8 cellular contexts compared by ENCODE assay signal in the genomic region with DNA sequence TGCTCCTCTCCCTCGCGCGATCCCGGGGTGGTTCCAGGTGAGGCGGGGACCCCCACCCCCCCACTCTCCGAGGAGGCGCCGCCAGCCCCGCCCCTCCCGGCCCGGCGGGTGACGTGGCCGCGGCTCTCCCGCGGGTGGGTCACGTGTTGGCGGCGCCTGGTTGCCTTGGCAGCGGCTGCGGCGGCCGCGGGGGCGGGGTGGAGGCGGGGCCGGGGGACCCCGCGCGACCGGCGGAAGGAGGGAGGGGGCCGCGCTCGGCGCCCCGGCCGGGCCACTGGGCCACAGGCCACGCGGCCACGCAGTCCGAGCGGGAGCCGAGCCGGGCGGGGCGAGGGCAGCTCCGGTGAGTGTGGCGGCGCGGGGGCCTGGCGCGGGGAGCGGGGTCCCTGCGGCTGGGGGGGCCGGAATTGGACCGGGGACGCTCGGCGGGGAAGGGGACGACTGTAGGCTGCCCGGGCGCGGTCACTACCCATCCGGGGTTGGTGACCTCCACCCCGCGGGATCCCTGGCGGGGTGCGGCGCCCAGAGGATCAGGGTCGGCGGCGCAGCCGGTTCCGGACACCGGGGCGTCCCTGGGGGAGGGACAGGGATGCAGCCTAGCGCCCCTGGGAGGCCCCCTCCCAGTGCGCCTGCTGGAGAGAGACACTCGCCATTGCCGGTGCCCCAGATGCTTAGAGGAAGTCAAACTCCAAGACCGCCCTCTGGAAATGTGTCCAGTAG. TPM values are rescaled to one million over a fixed set of nuclear protein-coding genes. Genes with fewer than 3 reads are reported as not detected.
DNase-seq lines count a peak whose midpoint lies in the region; ATAC-seq and TF ChIP-seq lines count a peak whose summit lies in the region.

A gene (plus strand): TSS at position 257 of the 720 bp plus-strand sequence. CDS start 5,382 bp downstream, outside the sequence.

- peak within 1 kb of the TSS; percentile 76 for H3K4me2 ChIP-seq in DND-41 (ENCODE audit: insufficient read depth, low read length)

- H3K4me3 ChIP-seq in DND-41 (ENCODE audit: low read depth in 1 of 2, low read length in 2 of 2) = peak within 1 kb of the TSS; percentile 41 to 64; a peak in 3 of 4 replicates
- H3K4me3 ChIP-seq in aorta (ENCODE audit: low read length in 2 of 2) = peak within 1 kb of the TSS; percentile 54 to 73

- H4K20me1 ChIP-seq in DND-41 (ENCODE audit: insufficient read depth, low read length) = 0 out of 2 replicates have a peak, but pooled peaks cover 3% of the 10 kb centered on the region

- no peaks in the 10 kb centered on the region for H3K79me2 ChIP-seq in DND-41 (ENCODE audit: insufficient read depth, low read length)

- peaks cover 29% of the 10 kb centered on the region for H3K36me3 Mint-ChIP-seq in T-helper 2 cell treated with Interferon-gamma antibody and Interleukin-4, amounts not matched to agents 5 μg/mL and 100 μg/mL, for 36 hours (ENCODE audit: low read depth)

- DNase-seq in DND-41 = peak; percentile 84
- DNase-seq in LoVo (ENCODE audit: low spot score) = peak; percentile 79
- peak; percentile 83 for DNase-seq in T-helper 2 cell treated with Interferon-gamma antibody and Interleukin-4, amounts not matched to agents 5 μg/mL and 100 μg/mL, for 36 hours (ENCODE audit: low spot score)
- peak in 55 of 58 donors; percentile 9 to 86 (median 66) for DNase-seq in anterior cingulate cortex (lab: John Stamatoyannopoulos, UW)
- peak; percentile 89 for DNase-seq in hepatic stellate cell (ENCODE audit: low spot score)
- DNase-seq in renal cortical epithelial cell (ENCODE audit: low read depth) = no peak
- DNase-seq in aorta = peak; percentile 90 to 95

- H3K4me1 ChIP-seq in DND-41 (ENCODE audit: insufficient read depth, low read length) = peaks cover 20% of the 10 kb centered on the region
- no peaks in the 10 kb centered on the region for H3K4me1 ChIP-seq in aorta (ENCODE audit: control insufficient read depth in 1 of 2, insufficient read depth in 2 of 2, low read length in 2 of 2)

- intact Hi-C loops in aorta (cut with DNase I) = no loop called here

- H3K27me3 Mint-ChIP-seq in T-helper 2 cell treated with Interferon-gamma antibody and Interleukin-4, amounts not matched to agents 5 μg/mL and 100 μg/mL, for 36 hours (ENCODE audit: low read depth) = no peaks in the 10 kb centered on the region

- H3K9ac ChIP-seq in DND-41 (ENCODE audit: low read depth, low read length) = peak within 1 kb of the TSS; percentile 80

- peak within 1 kb of the TSS; percentile 71 for H2AFZ ChIP-seq in DND-41 (ENCODE audit: low read depth, low read length)

- H3K27ac ChIP-seq in DND-41 (ENCODE audit: low read length) (peak within 1 kb of the TSS; percentile 59; the same call in 1 of the 2 replicates), aorta (ENCODE audit: low read depth in 1 of 2, low read length in 2 of 2) (no peak within 1 kb of the TSS)

- H3K9me3 Mint-ChIP-seq in T-helper 2 cell treated with Interferon-gamma antibody and Interleukin-4, amounts not matched to agents 5 μg/mL and 100 μg/mL, for 36 hours = no peaks in the 10 kb centered on the region

- peaks cover 40% of the 10 kb centered on the region for H3K4me1 Mint-ChIP-seq in T-helper 2 cell treated with Interferon-gamma antibody and Interleukin-4, amounts not matched to agents 5 μg/mL and 100 μg/mL, for 36 hours (ENCODE audit: low read depth)

- ATAC-seq in DND-41 (ENCODE audit: insufficient read depth, low read depth) (peak; percentile 85), GM21717 (IDR thresholded peaks at IDR 0.05; ENCODE audit: unreplicated experiment) (peak; percentile 44), aorta (ENCODE audit: low FRiP score) (peak; percentile 91)

- 1% methylated on average over 29 to 83 of the region's 83 CpGs for WGBS in aorta, 2 donors

- H3K9me3 ChIP-seq in DND-41 (ENCODE audit: insufficient read depth, low read length, severe bottlenecking) (no peaks in the 10 kb centered on the region), aorta (ENCODE audit: control insufficient read depth, low read length) (no peaks in the 10 kb centered on the region)

- peak within 1 kb of the TSS; percentile 93 for H3K27ac Mint-ChIP-seq in T-helper 2 cell treated with Interferon-gamma antibody and Interleukin-4, amounts not matched to agents 5 μg/mL and 100 μg/mL, for 36 hours

- H3K4me3 Mint-ChIP-seq in T-helper 2 cell treated with Interferon-gamma antibody and Interleukin-4, amounts not matched to agents 5 μg/mL and 100 μg/mL, for 36 hours = peak within 1 kb of the TSS; percentile 89

- H3K36me3 ChIP-seq in DND-41 (ENCODE audit: insufficient read depth, low read length) = no peaks in the 10 kb centered on the region
- H3K36me3 ChIP-seq in aorta (ENCODE audit: control insufficient read depth in 1 of 2, insufficient read depth in 2 of 2, low read length in 1 of 2) = no peaks in the 10 kb centered on the region

- H3K27me3 ChIP-seq in DND-41 (ENCODE audit: insufficient read depth, low read length, poor library complexity) (no peaks in the 10 kb centered on the region), aorta (ENCODE audit: control insufficient read depth in 1 of 2, insufficient read depth in 2 of 2, low read length in 1 of 2) (no peaks in the 10 kb centered on the region)

- TF ChIP-seq CTCF in DND-41 (IDR thresholded peaks at IDR 0.05; ENCODE audit: borderline replicate concordance, extremely low read depth, low read length, poor library complexity, severe bottlenecking) = no peak

RNA-seq across cellular contexts. Expression of the gene that starts here (rescaled TPM):
- total RNA-seq in renal cortical epithelial cell (43.2 and 138 TPM in 2 replicates), aorta (10 to 100 TPM; 17.8 to 25.5 TPM)
- polyA plus RNA-seq in aorta = 1 to 10 TPM; 3.1 to 7.4 TPM
